Comparison of ENCODE assay signal across 8 cellular contexts in the genomic region with DNA sequence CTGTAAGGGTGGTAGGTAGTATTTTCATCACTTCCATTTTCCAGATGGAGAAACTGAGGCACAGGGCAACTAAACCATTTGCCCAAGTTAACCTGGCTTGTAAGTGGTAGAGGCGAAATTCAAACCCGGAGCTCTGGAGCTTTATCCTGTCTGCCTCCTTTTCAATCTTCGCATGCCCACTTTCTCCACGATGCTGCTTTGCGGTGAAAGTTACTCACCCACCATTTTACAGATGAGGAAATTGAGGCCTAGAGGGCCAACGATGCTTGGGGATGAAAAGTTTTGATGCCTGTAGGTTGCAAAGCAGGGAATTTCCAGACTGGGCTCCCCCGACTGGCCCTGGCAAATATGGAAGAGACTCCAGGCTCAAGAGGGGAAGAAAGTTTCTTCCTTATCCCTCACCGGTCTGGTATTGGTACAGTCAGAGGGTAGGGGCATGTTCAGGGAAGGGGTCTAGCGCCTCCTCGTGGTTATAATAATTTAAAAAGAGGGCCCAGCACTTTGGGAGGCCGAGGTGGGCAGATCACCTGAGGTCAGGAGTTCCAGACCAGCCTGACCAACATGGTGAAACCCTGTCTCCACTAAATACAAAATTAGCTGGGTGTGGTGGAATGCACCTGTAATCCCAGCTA. TPM values are rescaled to one million over a fixed set of nuclear protein-coding genes. Genes with fewer than 3 reads are reported as not detected.
A peak's percentile ranks its signal among the peaks of the same experiment; 100 is the strongest.
DNase-seq lines count a peak whose midpoint lies in the region; ATAC-seq and TF ChIP-seq lines count a peak whose summit lies in the region.

No MANE protein-coding gene starts in this region.

- H3K27ac ChIP-seq in heart right ventricle = no peak overlapping the region
- H3K27ac ChIP-seq in RWPE1 = peak overlapping the region; percentile 83
- H3K27ac ChIP-seq in upper lobe of right lung = no peak overlapping the region

- intact Hi-C loops in heart right ventricle (cut with DNase I) = loop anchor here in 2 of 10 donors (10.0 kb wide), 1 partner anchor 134 kb away; no protein-coding TSS in a partner anchor
- intact Hi-C loops in left cardiac atrium (cut with DNase I) = loop anchor here in 1 of 2 donors (10.0 kb wide), 1 partner anchor 134 kb away; no protein-coding TSS in a partner anchor
- intact Hi-C loops in upper lobe of right lung (cut with DNase I) = no loop called here

- 56 to 59% methylated on average over 11 of the region's 11 CpGs for WGBS in heart right ventricle, 2 donors

- no peak for DNase-seq in heart right ventricle
- DNase-seq in left cardiac atrium = no peak
- DNase-seq in RWPE1 (ENCODE audit: low spot score) = no peak
- DNase-seq in fibroblast of peridontal ligament (ENCODE audit: extremely low read depth) = peak; percentile 4
- no peak for DNase-seq in upper lobe of right lung
- DNase-seq in RKO (ENCODE audit: low spot score) = no peak
- DNase-seq in OCI-M2 (lab: John Stamatoyannopoulos, UW; ENCODE audit: unreplicated experiment) = no peak

- no peaks in the 10 kb centered on the region for H3K36me3 ChIP-seq in heart right ventricle
- H3K36me3 ChIP-seq in upper lobe of right lung = no peaks in the 10 kb centered on the region

- CTCF ChIA-PET in RWPE1 (lab: Yijun Ruan, JAX) = interaction anchor here (1.5 kb wide), 1 partner anchor 94 kb away, joined by 5 read pairs; no protein-coding TSS in a partner anchor

- H3K4me1 ChIP-seq in heart right ventricle (peaks cover 3 to 38% (median 21%) of the 10 kb centered on the region in 9 donors), upper lobe of right lung (peaks cover 17% of the 10 kb centered on the region)

- H3K4me3 ChIP-seq in heart right ventricle (no peak overlapping the region), upper lobe of right lung (no peak overlapping the region)

- TF ChIP-seq CTCF in heart right ventricle (IDR thresholded peaks at IDR 0.05) (peak in 8 of 9 donors; percentile 9 to 53 (median 42)), RWPE1 (conservative IDR thresholded peaks at IDR 0.05; ENCODE audit: low read depth) (peak; percentile 17; the same call in 1 of the 2 replicates), upper lobe of right lung (IDR thresholded peaks at IDR 0.05) (peak; percentile 42)

- H3K9me3 ChIP-seq in heart right ventricle (no peaks in the 10 kb centered on the region), upper lobe of right lung (no peaks in the 10 kb centered on the region)

- POLR2A ChIA-PET in RWPE1 (lab: Yijun Ruan, JAX; ENCODE audit: low non-redundant PET) = no interaction called here

- ATAC-seq in heart right ventricle (no peak), left cardiac atrium (no peak), upper lobe of right lung (no peak), HG03097 (IDR thresholded peaks at IDR 0.05; ENCODE audit: low FRiP score, unreplicated experiment) (no peak)

- H3K27me3 ChIP-seq in heart right ventricle (peaks cover 7 to 62% (median 34%) of the 10 kb centered on the region in 7 donors), upper lobe of right lung (no peaks in the 10 kb centered on the region)

RNA-seq across cellular contexts. Expression of a gene that starts 1.9 kb away (rescaled TPM):
- total RNA-seq in heart right ventricle = under 1 TPM in 5 of 10 donors, not detected in 5; 0.16 to 0.79 (median 0.36) TPM
- under 1 TPM; 0.17 to 0.37 TPM for polyA plus RNA-seq in heart right ventricle
- total RNA-seq in left cardiac atrium = under 1 TPM; 0.47 to 0.65 TPM
- total RNA-seq in upper lobe of right lung = 26.0 TPM

RNA-seq across cellular contexts. Expression of a gene that starts 3.4 kb away (rescaled TPM):
- total RNA-seq in heart right ventricle (10 to 100 TPM in 1 of 10 donors, 1 to 10 TPM in 6, under 1 TPM in 3; 0.45 to 11.0 (median 1.4) TPM), left cardiac atrium (1 to 10 TPM; 3.9 to 7.4 TPM), upper lobe of right lung (31.6 TPM)
- 1 to 10 TPM in 1 of 2 donors, under 1 TPM in 1; 0.70 to 1.3 TPM for polyA plus RNA-seq in heart right ventricle

RNA-seq across cellular contexts. Expression of a gene that starts 29.6 kb away (rescaled TPM):
- total RNA-seq in heart right ventricle = 100 to 1,000 TPM in 1 of 10 donors, 10 to 100 TPM in 9; 60.6 to 152 (median 73.5) TPM
- polyA plus RNA-seq in heart right ventricle = 100 to 1,000 TPM in 1 of 2 donors, 10 to 100 TPM in 1; 93.7 to 314 TPM
- 10 to 100 TPM; 67.5 to 74.0 TPM for total RNA-seq in left cardiac atrium
- total RNA-seq in upper lobe of right lung = 88.1 TPM

RNA-seq across cellular contexts. Expression of a gene that starts 31.7 kb away (rescaled TPM):
- total RNA-seq in heart right ventricle = 10 to 100 TPM; 20.4 to 33.6 (median 21.5) TPM
- polyA plus RNA-seq in heart right ventricle = 10 to 100 TPM; 43.1 to 62.0 TPM
- total RNA-seq in left cardiac atrium = 10 to 100 TPM; 25.7 to 35.4 TPM
- 81.2 TPM for total RNA-seq in upper lobe of right lung

RNA-seq across cellular contexts. Expression of a gene that starts 48.7 kb away (rescaled TPM):
- 100 to 1,000 TPM in 5 of 10 donors, 10 to 100 TPM in 5; 23.0 to 438 (median 111) TPM for total RNA-seq in heart right ventricle
- 100 to 1,000 TPM; 275 to 475 TPM for polyA plus RNA-seq in heart right ventricle
- total RNA-seq in left cardiac atrium = 1,000 to 10,000 TPM in 1 of 2 donors, 100 to 1,000 TPM in 1; 373 to 1,073 TPM
- 1,129 TPM for total RNA-seq in upper lobe of right lung

Comparison
In these comparisons a context has a peak if more than half of its experiments do, and no peak if none do; other contexts are left out.
1. RNA of a gene that starts 1.9 kb away (total RNA-seq): 26.0 TPM in upper lobe of right lung (single experiment); 0.47 to 0.65 TPM in left cardiac atrium and 0.16 to 0.79 TPM in heart right ventricle; every median in the first group is over 10 times any median in the second.
2. Peak in every context shown above with its lines, with median percentiles within 50 percentile points of each other: CTCF ChIP-seq.